ENCODE assay signal across 14 cellular contexts in genomic region chr7:158861936-158862704, GRCh38. TPM values are rescaled to one million over a fixed set of nuclear protein-coding genes. Genes with fewer than 3 reads are reported as not detected.
DNase-seq lines count a peak whose midpoint lies in the region; ATAC-seq and TF ChIP-seq lines count a peak whose summit lies in the region.
"Had no signal": no experiment of that assay in that cellular context is flagged by ENCODE, and none has a peak within 500 bp of the region (broad histone marks: within the 10 kb centered on the region; RNA-seq: fewer than 3 reads in every experiment).

No MANE protein-coding gene starts in this region.

- H3K9me3 Mint-ChIP-seq in stimulated activated naive CD8-positive, alpha-beta T cell treated with anti-CD3 and anti-CD28 coated beads, Interleukin-15, Interleukin-2, amounts not matched to agents 100 ng/mL and 50 ng/mL, for 24 hours = no peaks in the 10 kb centered on the region
- no peaks in the 10 kb centered on the region for H3K9me3 Mint-ChIP-seq in activated naive CD8-positive, alpha-beta T cell treated with anti-CD3 and anti-CD28 coated beads, Interleukin-2, amount 10 ng/mL, durations not matched to agents 7 days and 5 days
- no peaks in the 10 kb centered on the region for H3K9me3 Mint-ChIP-seq in naive B cell

- H3K9me3 ChIP-seq in vagina = no peaks in the 10 kb centered on the region
- H3K9me3 ChIP-seq: pancreas had no signal

- peaks cover 4% of the 10 kb centered on the region for H3K36me3 Mint-ChIP-seq in stimulated activated naive CD8-positive, alpha-beta T cell treated with anti-CD3 and anti-CD28 coated beads, Interleukin-15, Interleukin-2, amounts not matched to agents 100 ng/mL and 50 ng/mL, for 24 hours (ENCODE audit: low read depth)
- peaks cover 4% of the 10 kb centered on the region for H3K36me3 Mint-ChIP-seq in activated naive CD8-positive, alpha-beta T cell treated with anti-CD3 and anti-CD28 coated beads, Interleukin-2, amount 10 ng/mL, durations not matched to agents 7 days and 5 days
- H3K36me3 Mint-ChIP-seq in naive B cell = no peaks in the 10 kb centered on the region
- H3K36me3 Mint-ChIP-seq: CD14-positive monocyte had no signal

- peak overlapping the region; percentile 90 for H3K27ac ChIP-seq in vagina

- ATAC-seq in stimulated activated naive CD8-positive, alpha-beta T cell treated with anti-CD3 and anti-CD28 coated beads, Interleukin-15, Interleukin-2, amounts not matched to agents 100 U/mL and 50 U/mL, for 24 hours = no peak
- ATAC-seq in activated naive CD8-positive, alpha-beta T cell treated with anti-CD3 and anti-CD28 coated beads, Interleukin-2, amount 10 ng/mL, durations not matched to agents 7 days and 5 days (ENCODE audit: low read depth) = no peak
- ATAC-seq in naive B cell (ENCODE audit: low read depth in 2 of 2) = no peak

- no peak for DNase-seq in stimulated activated naive CD8-positive, alpha-beta T cell treated with anti-CD3 and anti-CD28 coated beads, Interleukin-15, Interleukin-2, amounts not matched to agents 100 U/mL and 50 U/mL, for 24 hours
- DNase-seq in activated naive CD8-positive, alpha-beta T cell treated with anti-CD3 and anti-CD28 coated beads, Interleukin-2, amount 10 ng/mL, durations not matched to agents 7 days and 5 days = no peak
- DNase-seq in naive B cell (no peak), vagina (ENCODE audit: extremely low spot score in 2 of 2) (no peak), A172 (ENCODE audit: low spot score) (no peak), NCI-H146 (lab: John Stamatoyannopoulos, UW) (no peak), NCI-H1694 treated with DMSO at 0.1 percent for 48 hours (lab: John Stamatoyannopoulos, UW) (no peak)
- DNase-seq: dermis blood vessel endothelial cell; IMR-90; NCI-H187; NK-92 treated with Interleukin-12 subunit alpha and Interleukin-12 subunit beta, amount 100 ng/mL, for 24 hours; pancreas had no signal

- H3K27me3 ChIP-seq in vagina = no peaks in the 10 kb centered on the region
- H3K27me3 ChIP-seq: pancreas had no signal

- POLR2A ChIA-PET in activated naive CD8-positive, alpha-beta T cell treated with anti-CD3 and anti-CD28 coated beads, Interleukin-2, amount 10 ng/mL, durations not matched to agents 7 days and 5 days (lab: Charles Lee) = interaction anchor here (1.4 to 2.5 kb wide), 5 partner anchors 14 to 157 kb away, joined by 4 to 15 read pairs (median 12); partner anchors contain the start of gene NCAPG2

- H3K4me1 ChIP-seq in vagina = peaks cover 47% of the 10 kb centered on the region

- no peak overlapping the region for H3K27ac Mint-ChIP-seq in stimulated activated naive CD8-positive, alpha-beta T cell treated with anti-CD3 and anti-CD28 coated beads, Interleukin-15, Interleukin-2, amounts not matched to agents 100 ng/mL and 50 ng/mL, for 24 hours
- peak overlapping the region; percentile 92 for H3K27ac Mint-ChIP-seq in activated naive CD8-positive, alpha-beta T cell treated with anti-CD3 and anti-CD28 coated beads, Interleukin-2, amount 10 ng/mL, durations not matched to agents 7 days and 5 days
- H3K27ac Mint-ChIP-seq in naive B cell = peak overlapping the region in 3 of 6 donors; percentile 47 to 56 (median 54)

- intact Hi-C loops in vagina (cut with DNase I) = loop anchor here (10.0 kb wide), 1 partner anchor 157 kb away; the partner anchor contains the start of gene NCAPG2

- TF ChIP-seq POLR2A in vagina (IDR thresholded peaks at IDR 0.05) = no peak

- H3K4me3 Mint-ChIP-seq in stimulated activated naive CD8-positive, alpha-beta T cell treated with anti-CD3 and anti-CD28 coated beads, Interleukin-15, Interleukin-2, amounts not matched to agents 100 ng/mL and 50 ng/mL, for 24 hours = peak overlapping the region; percentile 47
- peak overlapping the region; percentile 85 for H3K4me3 Mint-ChIP-seq in activated naive CD8-positive, alpha-beta T cell treated with anti-CD3 and anti-CD28 coated beads, Interleukin-2, amount 10 ng/mL, durations not matched to agents 7 days and 5 days
- peak overlapping the region; percentile 3 to 94 (median 74) for H3K4me3 Mint-ChIP-seq in naive B cell

- no peak overlapping the region for H3K4me3 ChIP-seq in vagina

- H3K36me3 ChIP-seq in vagina = no peaks in the 10 kb centered on the region
- H3K36me3 ChIP-seq: pancreas had no signal

- no peaks in the 10 kb centered on the region for H3K27me3 Mint-ChIP-seq in stimulated activated naive CD8-positive, alpha-beta T cell treated with anti-CD3 and anti-CD28 coated beads, Interleukin-15, Interleukin-2, amounts not matched to agents 100 ng/mL and 50 ng/mL, for 24 hours
- no peaks in the 10 kb centered on the region for H3K27me3 Mint-ChIP-seq in activated naive CD8-positive, alpha-beta T cell treated with anti-CD3 and anti-CD28 coated beads, Interleukin-2, amount 10 ng/mL, durations not matched to agents 7 days and 5 days
- no peaks in the 10 kb centered on the region for H3K27me3 Mint-ChIP-seq in naive B cell

- TF ChIP-seq CTCF in vagina (IDR thresholded peaks at IDR 0.05) = no peak

- peaks cover 47% of the 10 kb centered on the region for H3K4me1 Mint-ChIP-seq in stimulated activated naive CD8-positive, alpha-beta T cell treated with anti-CD3 and anti-CD28 coated beads, Interleukin-15, Interleukin-2, amounts not matched to agents 100 ng/mL and 50 ng/mL, for 24 hours (ENCODE audit: low read depth)
- peaks cover 55% of the 10 kb centered on the region for H3K4me1 Mint-ChIP-seq in activated naive CD8-positive, alpha-beta T cell treated with anti-CD3 and anti-CD28 coated beads, Interleukin-2, amount 10 ng/mL, durations not matched to agents 7 days and 5 days
- H3K4me1 Mint-ChIP-seq in naive B cell = peaks cover 24 to 44% (median 42%) of the 10 kb centered on the region in 3 donors

RNA-seq across cellular contexts. Expression of gene DYNC2I1, which starts 5.8 kb away (rescaled TPM):
- 10 to 100 TPM; 16.3 to 18.2 TPM for total RNA-seq in activated naive CD8-positive, alpha-beta T cell treated with anti-CD3 and anti-CD28 coated beads, Interleukin-2, amount 10 ng/mL, durations not matched to agents 7 days and 5 days
- polyA plus RNA-seq in naive B cell (ENCODE audit: low read depth in 6 of 6) = 10 to 100 TPM; 12.6 to 20.4 (median 18.3) TPM
- 22.3 TPM for total RNA-seq in vagina
- 3.9 and 9.6 TPM in 2 replicates for total RNA-seq in A172 (2014; rRNA removed; shearing (Covaris generic))

RNA-seq across cellular contexts. Expression of gene ESYT2, which starts 32.8 kb away (rescaled TPM):
- total RNA-seq in activated naive CD8-positive, alpha-beta T cell treated with anti-CD3 and anti-CD28 coated beads, Interleukin-2, amount 10 ng/mL, durations not matched to agents 7 days and 5 days = 10 to 100 TPM; 93.9 to 94.2 TPM
- polyA plus RNA-seq in naive B cell (ENCODE audit: low read depth in 6 of 6) = 10 to 100 TPM; 15.4 to 23.0 (median 16.8) TPM
- 82.5 TPM for total RNA-seq in vagina
- 48.4 and 50.1 TPM in 2 replicates for total RNA-seq in A172 (2014; rRNA removed; shearing (Covaris generic))
